Comparison of ENCODE assay signal across 20 cellular contexts in the genomic region with DNA sequence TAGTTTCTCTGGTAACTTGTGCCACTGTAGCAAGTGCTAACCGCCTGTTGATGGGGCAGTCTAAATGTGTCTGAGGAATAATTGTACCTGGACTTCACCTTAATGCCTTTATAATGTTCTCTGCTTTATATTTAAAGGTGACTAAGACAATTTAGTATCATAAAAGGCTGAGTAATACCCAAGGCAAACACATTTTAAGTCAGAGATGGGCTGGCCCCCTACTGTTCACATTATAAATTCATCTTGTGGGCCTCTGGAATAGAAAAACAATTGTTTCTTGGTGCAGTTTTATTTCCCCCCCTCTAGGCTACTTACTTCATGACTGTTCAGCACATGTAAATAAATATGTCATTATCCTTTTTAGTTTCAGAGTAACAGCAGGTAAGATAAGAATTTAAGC.
A peak's percentile ranks its signal among the peaks of the same experiment; 100 is the strongest.
DNase-seq lines count a peak whose midpoint lies in the region; ATAC-seq and TF ChIP-seq lines count a peak whose summit lies in the region.
"Had no signal": no experiment of that assay in that cellular context is flagged by ENCODE, and none has a peak within 500 bp of the region (broad histone marks: within the 10 kb centered on the region; RNA-seq: fewer than 3 reads in every experiment).

No MANE protein-coding gene starts in this region.

- TF ChIP-seq CTCF in mammary epithelial cell (conservative IDR thresholded peaks at IDR 0.05 in 1 of 2, IDR thresholded peaks at IDR 0.05 in 1 of 2; ENCODE audit: extremely low read depth in 1 of 2, insufficient read depth in 1 of 2, low read depth in 1 of 2, low read length in 2 of 2) (peak; percentile 14 to 21), osteocyte (IDR thresholded peaks at IDR 0.05) (peak; percentile 16)

- H3K4me1 ChIP-seq in mammary epithelial cell (ENCODE audit: insufficient read depth, low read length), result peaks cover 5% of the 10 kb centered on the region
- no peaks in the 10 kb centered on the region for H3K4me1 ChIP-seq in naive thymus-derived CD4-positive, alpha-beta T cell (ENCODE audit: control insufficient read depth in 2 of 2, insufficient read depth in 2 of 2, low read length in 2 of 2)
- H3K4me1 ChIP-seq: A549, adrenal gland, SJCRH30, vagina had no signal

- in situ Hi-C loops in mammary epithelial cell (cut with MboI; ENCODE audit: low sequenced_read_pairs in 2 of 2), result loop anchor here in 1 of 2 donors (25.0 kb wide), 3 partner anchors 283 to 983 kb away; no protein-coding TSS in a partner anchor

- no TSS peak for BruUV-seq in mammary epithelial cell (replicated peaks; lab: Mats Ljungman, UMichigan)

- peaks cover 4% of the 10 kb centered on the region for H3K27me3 Mint-ChIP-seq in osteocyte (ENCODE audit: unreplicated experiment)
- peaks cover 0 to 6% (median 0%) of the 10 kb centered on the region in 5 donors for H3K27me3 Mint-ChIP-seq in naive thymus-derived CD4-positive, alpha-beta T cell
- H3K27me3 Mint-ChIP-seq: dendritic cell treated with granulocyte-macrophage colony-stimulating factor and Interleukin-4, amounts not matched to agents 40 ng/mL and 50 ng/mL, for 4 days; stimulated activated memory B cell treated with anti-CD40 and anti-IgM and Interleukin-4, amounts not matched to agents 10 μg/mL and 1 μg/mL and 100 μg/mL, for 72 hours had no signal

- no peak overlapping the region for H3K4me3 ChIP-seq in mammary epithelial cell (replicated peaks in 1 of 3; ENCODE audit: insufficient read depth in 1 of 3, low read depth in 2 of 3, low read length in 3 of 3)
- no peak overlapping the region for H3K4me3 ChIP-seq in naive thymus-derived CD4-positive, alpha-beta T cell (ENCODE audit: low read length)
- H3K4me3 ChIP-seq: A549, adrenal gland, GM23338, SJCRH30, vagina had no signal

- no peak for ATAC-seq in HG03457 (IDR thresholded peaks at IDR 0.05; ENCODE audit: unreplicated experiment)
- ATAC-seq in naive thymus-derived CD4-positive, alpha-beta T cell, result no peak
- ATAC-seq: A549; GM23338; natural killer cell; sciatic nerve; stimulated activated memory B cell treated with anti-CD40 and anti-IgM and Interleukin-4, amounts not matched to agents 10 μg/mL and 1 μg/mL and 100 μg/mL, for 72 hours had no signal

- DNase-seq in NCI-H1417 (lab: John Stamatoyannopoulos, UW) (peak in 2 of 3 experiments; percentile 43 to 70), NCI-H1417 treated with DMSO at 0.1 percent for 48 hours (lab: John Stamatoyannopoulos, UW) (no peak), NCI-H146 (lab: John Stamatoyannopoulos, UW) (peak; percentile 96), mammary epithelial cell (peak; percentile 34), osteocyte (ENCODE audit: extremely low spot score, unreplicated experiment) (no peak)
- DNase-seq in stimulated activated naive CD4-positive, alpha-beta T cell treated with Interleukin-2 at 50 U/mL for 16 hours (lab: John Stamatoyannopoulos, UW), result no peak
- no peak for DNase-seq in naive thymus-derived CD4-positive, alpha-beta T cell
- DNase-seq: activated CD4-positive, alpha-beta T cell treated with anti-CD3 and anti-CD28 coated beads, Interleukin-2, amount 50 U/mL, for 4 hours; adrenal gland; CD8-positive, alpha-beta memory T cell; natural killer cell; NCI-H2029; SJCRH30 had no signal

- no peaks in the 10 kb centered on the region for H3K9me3 Mint-ChIP-seq in osteocyte (ENCODE audit: unreplicated experiment)
- H3K9me3 Mint-ChIP-seq in naive thymus-derived CD4-positive, alpha-beta T cell, result peaks cover 0 to 17% (median 0%) of the 10 kb centered on the region in 11 donors
- H3K9me3 Mint-ChIP-seq: dendritic cell treated with granulocyte-macrophage colony-stimulating factor and Interleukin-4, amounts not matched to agents 40 ng/mL and 50 ng/mL, for 4 days; GM23338 had no signal

- CTCF ChIA-PET in mammary epithelial cell (lab: Charles Lee; ENCODE audit: low non-redundant PET), result no interaction called here
- CTCF ChIA-PET in naive thymus-derived CD4-positive, alpha-beta T cell (lab: Charles Lee), result no interaction called here

- H3K79me2 ChIP-seq in mammary epithelial cell (ENCODE audit: insufficient read depth, low read length), result no peaks in the 10 kb centered on the region

- H3K36me3 Mint-ChIP-seq in osteocyte (ENCODE audit: unreplicated experiment), result no peaks in the 10 kb centered on the region
- no peaks in the 10 kb centered on the region for H3K36me3 Mint-ChIP-seq in naive thymus-derived CD4-positive, alpha-beta T cell
- H3K36me3 Mint-ChIP-seq: CD8-positive, alpha-beta memory T cell; natural killer cell; stimulated activated memory B cell treated with anti-CD40 and anti-IgM and Interleukin-4, amounts not matched to agents 10 μg/mL and 1 μg/mL and 100 μg/mL, for 72 hours had no signal

- no peak overlapping the region for H3K9ac ChIP-seq in mammary epithelial cell (ENCODE audit: insufficient read depth, low read length)

- intact Hi-C loops in mammary epithelial cell (cut with micrococcal nuclease), result loop anchor here (10.0 kb wide), 2 partner anchors 509 to 1101 kb away; no protein-coding TSS in a partner anchor
- intact Hi-C loops in naive thymus-derived CD4-positive, alpha-beta T cell (cut with micrococcal nuclease), result no loop called here

- no peaks in the 10 kb centered on the region for H3K36me3 ChIP-seq in mammary epithelial cell (ENCODE audit: insufficient read depth, low read length)
- H3K36me3 ChIP-seq in naive thymus-derived CD4-positive, alpha-beta T cell (ENCODE audit: control insufficient read depth in 2 of 3, insufficient read depth in 3 of 3, low read length in 3 of 3), result no peaks in the 10 kb centered on the region
- H3K36me3 ChIP-seq: adrenal gland, SJCRH30, vagina had no signal

- dilution Hi-C loops in mammary epithelial cell (cut with HindIII; ENCODE audit: low sequenced_read_pairs), result no loop called here

- H3K4me1 Mint-ChIP-seq in osteocyte (ENCODE audit: unreplicated experiment), result peaks cover 16% of the 10 kb centered on the region
- H3K4me1 Mint-ChIP-seq in naive thymus-derived CD4-positive, alpha-beta T cell, result no peaks in the 10 kb centered on the region
- H3K4me1 Mint-ChIP-seq: CD8-positive, alpha-beta memory T cell; natural killer cell had no signal

- H3K27ac ChIP-seq in mammary epithelial cell (ENCODE audit: insufficient read depth, low read depth, low read length), result no peak overlapping the region
- no peak overlapping the region for H3K27ac ChIP-seq in naive thymus-derived CD4-positive, alpha-beta T cell (ENCODE audit: low read depth, low read length)
- H3K27ac ChIP-seq: A549, adrenal gland, SJCRH30, vagina had no signal

- H2AFZ ChIP-seq in mammary epithelial cell (ENCODE audit: low read depth, low read length), result no peak overlapping the region
- H2AFZ ChIP-seq: GM23338 had no signal

- POLR2A ChIA-PET in naive thymus-derived CD4-positive, alpha-beta T cell (lab: Charles Lee), result no interaction called here

- no peaks in the 10 kb centered on the region for H4K20me1 ChIP-seq in mammary epithelial cell (ENCODE audit: insufficient read depth, low read length)

- WGBS in mammary epithelial cell (ENCODE audit: low coverage, missing lambda C conversion rate), result 100% methylated on average over 1 of the region's 1 CpG

- H3K27me3 ChIP-seq in mammary epithelial cell (ENCODE audit: insufficient read depth, low read length), result no peaks in the 10 kb centered on the region
- no peaks in the 10 kb centered on the region for H3K27me3 ChIP-seq in naive thymus-derived CD4-positive, alpha-beta T cell (ENCODE audit: control insufficient read depth in 2 of 2, insufficient read depth in 2 of 2, low read length in 2 of 2)
- H3K27me3 ChIP-seq: adrenal gland, SJCRH30, vagina had no signal

- no peak overlapping the region for H3K27ac Mint-ChIP-seq in osteocyte (ENCODE audit: unreplicated experiment)
- H3K27ac Mint-ChIP-seq in naive thymus-derived CD4-positive, alpha-beta T cell, result no peak overlapping the region
- H3K27ac Mint-ChIP-seq: CD8-positive, alpha-beta memory T cell; dendritic cell treated with granulocyte-macrophage colony-stimulating factor and Interleukin-4, amounts not matched to agents 40 ng/mL and 50 ng/mL, for 4 days; GM23338; natural killer cell; stimulated activated memory B cell treated with anti-CD40 and anti-IgM and Interleukin-4, amounts not matched to agents 10 μg/mL and 1 μg/mL and 100 μg/mL, for 72 hours had no signal

- H3K9me3 ChIP-seq in mammary epithelial cell (replicated peaks; ENCODE audit: insufficient read depth, low read length), result no peaks in the 10 kb centered on the region
- H3K9me3 ChIP-seq in naive thymus-derived CD4-positive, alpha-beta T cell (ENCODE audit: control insufficient read depth in 2 of 3, low read length in 3 of 3), result no peaks in the 10 kb centered on the region
- H3K9me3 ChIP-seq: A549, adrenal gland, SJCRH30, vagina had no signal

- no peak overlapping the region for H3K4me3 Mint-ChIP-seq in osteocyte (ENCODE audit: unreplicated experiment)
- no peak overlapping the region for H3K4me3 Mint-ChIP-seq in naive thymus-derived CD4-positive, alpha-beta T cell
- H3K4me3 Mint-ChIP-seq: CD8-positive, alpha-beta memory T cell; dendritic cell treated with granulocyte-macrophage colony-stimulating factor and Interleukin-4, amounts not matched to agents 40 ng/mL and 50 ng/mL, for 4 days; GM23338; natural killer cell; stimulated activated memory B cell treated with anti-CD40 and anti-IgM and Interleukin-4, amounts not matched to agents 10 μg/mL and 1 μg/mL and 100 μg/mL, for 72 hours had no signal

- H3K4me2 ChIP-seq in mammary epithelial cell (ENCODE audit: insufficient read depth, low read depth, low read length), result no peak overlapping the region
- H3K4me2 ChIP-seq: A549, GM23338 had no signal

Comparison
In these comparisons a context has a peak if more than half of its experiments do, and no peak if none do; other contexts are left out.
1. DNase-seq: peak in NCI-H1417 (2 of 3), NCI-H146 (single experiment) and mammary epithelial cell (single experiment); none in NCI-H1417 treated with DMSO at 0.1 percent for 48 hours (single experiment), osteocyte (single experiment), stimulated activated naive CD4-positive, alpha-beta T cell treated with Interleukin-2 at 50 U/mL for 16 hours (single experiment) and naive thymus-derived CD4-positive, alpha-beta T cell (0 of 9).